7 cellular contexts compared by ENCODE assay signal in genomic region chr3:39416998-39417397, GRCh38. TPM values are rescaled to one million over a fixed set of nuclear protein-coding genes. Genes with fewer than 3 reads are reported as not detected.
"Had no signal": no experiment of that assay in that cellular context is flagged by ENCODE, and none has a peak within 500 bp of the region (broad histone marks: within the 10 kb centered on the region; RNA-seq: fewer than 3 reads in every experiment).

No MANE protein-coding gene starts in this region.

RNA-seq across cellular contexts. Expression of gene MOBP, which starts 50.5 kb away (rescaled TPM):
- total RNA-seq: HT-29, OCI-LY7, PC-9, Peyer's patch, Right ventricle myocardium inferior, RPMI7951 had no signal
- polyA plus RNA-seq: IgD-negative memory B cell had no signal
